In the genomic region with DNA sequence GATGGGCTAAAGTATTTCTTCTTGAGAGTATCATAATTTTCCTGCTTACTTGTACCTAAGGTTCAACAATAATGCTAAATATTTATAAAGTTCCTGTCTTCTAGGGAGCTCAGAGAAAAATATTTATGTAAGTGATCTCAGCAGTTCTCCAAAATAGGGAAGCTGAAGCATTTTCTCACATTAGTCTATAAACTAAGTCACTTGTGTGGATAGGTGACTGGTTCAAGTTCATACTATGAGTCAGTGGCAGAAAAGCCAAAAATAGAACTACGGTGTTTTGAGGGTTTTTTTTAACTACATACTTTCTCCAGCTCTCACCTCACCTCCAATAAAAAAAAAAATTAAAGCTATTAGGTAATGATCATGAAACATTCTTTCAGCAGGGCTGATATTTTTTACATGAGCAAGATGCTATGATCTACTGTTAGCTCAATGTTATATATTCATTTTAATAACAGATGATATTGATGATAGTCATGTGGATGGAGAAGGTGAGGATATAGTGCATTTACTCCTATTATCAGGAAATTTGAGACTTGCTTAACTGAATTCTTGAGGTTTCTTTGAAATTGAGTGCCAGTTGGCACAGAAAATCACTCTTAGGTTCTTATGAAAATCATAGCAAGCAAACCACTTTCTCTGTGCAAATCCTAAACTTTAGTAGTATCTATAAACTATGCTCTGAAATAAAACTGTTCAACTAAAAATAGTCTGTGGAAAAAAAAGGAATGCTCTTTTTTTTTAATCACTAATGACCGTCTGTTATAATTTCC, we compare ENCODE assay signal across 11 cellular contexts. TPM values are rescaled to one million over a fixed set of nuclear protein-coding genes. Genes with fewer than 3 reads are reported as not detected.
DNase-seq lines count a peak whose midpoint lies in the region; ATAC-seq and TF ChIP-seq lines count a peak whose summit lies in the region.
"Had no signal": no experiment of that assay in that cellular context is flagged by ENCODE, and none has a peak within 500 bp of the region (broad histone marks: within the 10 kb centered on the region; RNA-seq: fewer than 3 reads in every experiment).

No MANE protein-coding gene starts in this region.

- DNase-seq in neural crest cell (ENCODE audit: low read depth, low spot score) (no peak), foreskin melanocyte (no peak), left lung (no peak), NCI-H82 treated with DMSO at 0.1 percent for 48 hours (lab: John Stamatoyannopoulos, UW; ENCODE audit: unreplicated experiment) (no peak), aorta (no peak)
- DNase-seq: activated CD8-positive, alpha-beta T cell treated with anti-CD3 and anti-CD28 coated beads for 36 hours; cerebellar nuclear complex; nucleus accumbens had no signal

- H3K4me1 Mint-ChIP-seq in neural crest cell = peaks cover 40% of the 10 kb centered on the region

- H3K4me3 Mint-ChIP-seq in neural crest cell = peak overlapping the region; percentile 40
- H3K4me3 Mint-ChIP-seq: activated CD8-positive, alpha-beta T cell treated with anti-CD3 and anti-CD28 coated beads for 36 hours had no signal

- ATAC-seq in GM18858 (IDR thresholded peaks at IDR 0.05; ENCODE audit: unreplicated experiment) (peak; percentile 80), HG02571 (IDR thresholded peaks at IDR 0.05; ENCODE audit: unreplicated experiment) (peak; percentile 58), HG03571 (IDR thresholded peaks at IDR 0.05; ENCODE audit: unreplicated experiment) (peak; percentile 44), left lung (no peak), aorta (ENCODE audit: low FRiP score) (no peak)

- H3K36me3 Mint-ChIP-seq in neural crest cell (ENCODE audit: low read depth) = no peaks in the 10 kb centered on the region

- TF ChIP-seq CTCF in neural crest cell (conservative IDR thresholded peaks at IDR 0.05) = no peak
- no peak for TF ChIP-seq CTCF in left lung (IDR thresholded peaks at IDR 0.05)

- intact Hi-C loops in left lung (cut with DNase I) = no loop called here
- intact Hi-C loops in aorta (cut with DNase I) = no loop called here

- no peaks in the 10 kb centered on the region for H3K36me3 ChIP-seq in left lung
- no peaks in the 10 kb centered on the region for H3K36me3 ChIP-seq in aorta (ENCODE audit: control insufficient read depth in 1 of 2, insufficient read depth in 2 of 2, low read length in 1 of 2)

- WGBS in aorta, 2 donors = 11 to 19% methylated on average over 2 of the region's 2 CpGs

- H3K9me3 ChIP-seq in left lung (no peaks in the 10 kb centered on the region), aorta (ENCODE audit: control insufficient read depth, low read length) (no peaks in the 10 kb centered on the region)

- H3K27me3 Mint-ChIP-seq in neural crest cell (ENCODE audit: low read depth) = peaks cover 36% of the 10 kb centered on the region

- H3K27ac Mint-ChIP-seq in neural crest cell (ENCODE audit: unreplicated experiment) = no peak overlapping the region
- H3K27ac Mint-ChIP-seq: activated CD8-positive, alpha-beta T cell treated with anti-CD3 and anti-CD28 coated beads for 36 hours had no signal

- H3K27ac ChIP-seq in left lung = no peak overlapping the region
- H3K27ac ChIP-seq in aorta (ENCODE audit: low read depth in 1 of 2, low read length in 2 of 2) = no peak overlapping the region

- H3K4me3 ChIP-seq in left lung (no peak overlapping the region), aorta (ENCODE audit: low read length in 2 of 2) (no peak overlapping the region)

- peaks cover 0 to 6% of the 10 kb centered on the region in 2 donors for H3K4me1 ChIP-seq in left lung
- no peaks in the 10 kb centered on the region for H3K4me1 ChIP-seq in aorta (ENCODE audit: control insufficient read depth in 1 of 2, insufficient read depth in 2 of 2, low read length in 2 of 2)

- H3K27me3 ChIP-seq in left lung (peaks cover 16 to 51% of the 10 kb centered on the region in 2 donors), aorta (ENCODE audit: control insufficient read depth in 1 of 2, insufficient read depth in 2 of 2, low read length in 1 of 2) (no peaks in the 10 kb centered on the region)

- H3K9me3 Mint-ChIP-seq in neural crest cell = no peaks in the 10 kb centered on the region
- H3K9me3 Mint-ChIP-seq: activated CD8-positive, alpha-beta T cell treated with anti-CD3 and anti-CD28 coated beads for 36 hours had no signal

RNA-seq across cellular contexts. Expression of gene MOXD1, which starts 4.1 kb away (rescaled TPM):
- total RNA-seq in neural crest cell (83.6 and 89.4 TPM in 2 replicates), left lung (100 to 1,000 TPM in 1 of 2 donors, 10 to 100 TPM in 1; 49.5 to 106 TPM), aorta (1 to 10 TPM; 1.0 to 1.2 TPM)
- under 1 TPM in 1 of 2 donors, not detected in 1; 0.25 TPM for polyA plus RNA-seq in aorta
- total RNA-seq: activated CD8-positive, alpha-beta T cell treated with anti-CD3 and anti-CD28 coated beads for 36 hours had no signal

Comparison
In these comparisons a context has a peak if more than half of its experiments do, and no peak if none do; other contexts are left out.
1. ATAC-seq: peak in GM18858 (single experiment), HG02571 (single experiment) and HG03571 (single experiment); none in left lung (single experiment) and aorta (single experiment).
2. RNA of gene MOXD1, which starts 4.1 kb away (total RNA-seq): 49.5 to 106 TPM in left lung and 83.6 to 89.4 TPM in neural crest cell; 1.0 to 1.2 TPM in aorta; every median in the first group is over 10 times any median in the second.